In the genomic region with DNA sequence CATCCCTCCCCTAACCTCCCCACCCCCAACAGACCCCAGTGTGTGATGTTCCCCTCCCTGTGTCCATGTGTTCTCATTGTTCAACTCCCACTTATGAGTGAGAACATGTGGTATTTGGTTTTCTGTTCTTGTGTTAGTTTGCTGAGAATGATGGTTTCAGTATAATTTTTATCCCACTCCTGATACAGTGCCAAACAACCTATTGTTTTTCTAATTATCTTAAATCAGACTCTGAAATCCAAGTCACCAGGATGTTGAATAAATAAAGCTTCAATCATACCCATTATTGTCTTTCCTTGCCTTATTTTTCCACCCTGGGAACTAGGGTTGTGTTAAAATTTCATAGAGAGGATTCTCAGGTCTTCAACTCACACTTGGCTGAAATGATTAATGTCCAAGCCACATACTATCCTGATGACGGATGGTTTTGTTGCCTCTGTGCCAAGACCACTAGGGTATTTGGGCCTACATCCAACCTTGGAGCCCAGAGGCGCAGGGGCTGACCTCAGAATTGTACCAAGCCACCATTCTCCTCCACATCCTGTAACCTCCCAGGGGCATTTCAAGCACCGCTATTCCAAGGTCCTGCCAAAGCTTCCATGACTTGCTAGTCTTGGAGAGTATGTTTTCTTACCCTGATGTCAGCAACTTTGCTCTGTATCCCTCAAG, we compare ENCODE assay signal across 15 cellular contexts.
DNase-seq lines count a peak whose midpoint lies in the region; ATAC-seq and TF ChIP-seq lines count a peak whose summit lies in the region.
"Had no signal": no experiment of that assay in that cellular context is flagged by ENCODE, and none has a peak within 500 bp of the region (broad histone marks: within the 10 kb centered on the region; RNA-seq: fewer than 3 reads in every experiment).

No MANE protein-coding gene starts in this region.

- no peak for TF ChIP-seq CTCF in nephron progenitor cell (IDR thresholded peaks at IDR 0.05)

- peak overlapping the region; percentile 97 for H3K27ac Mint-ChIP-seq in nephron progenitor cell
- H3K27ac Mint-ChIP-seq: activated CD8-positive, alpha-beta memory T cell treated with anti-CD3 and anti-CD28 coated beads, Interleukin-2, amount 10 ng/mL, durations not matched to agents 7 days and 5 days had no signal

- H3K27me3 Mint-ChIP-seq in nephron progenitor cell (ENCODE audit: low read depth, poor library complexity): peaks cover 3% of the 10 kb centered on the region
- H3K27me3 Mint-ChIP-seq: activated CD8-positive, alpha-beta memory T cell treated with anti-CD3 and anti-CD28 coated beads, Interleukin-2, amount 10 ng/mL, durations not matched to agents 7 days and 5 days had no signal

- DNase-seq in AG20443 (ENCODE audit: low spot score) (peak; percentile 54), NCI-H69 (lab: John Stamatoyannopoulos, UW) (peak; percentile 25), fibroblast of gingiva (ENCODE audit: low read depth) (peak; percentile 92), nephron progenitor cell (no peak), hepatic stellate cell (ENCODE audit: low spot score) (no peak), retina (no peak), NOMO-1 (lab: John Stamatoyannopoulos, UW; ENCODE audit: unreplicated experiment in 2 of 2) (no peak)
- DNase-seq: activated CD8-positive, alpha-beta memory T cell treated with anti-CD3 and anti-CD28 coated beads, Interleukin-2, amount 10 ng/mL, durations not matched to agents 7 days and 5 days; BE2C; erythroblast; KBM-7; NCI-H2081; T-helper 9 cell had no signal

- H3K4me3 Mint-ChIP-seq in nephron progenitor cell: no peak overlapping the region
- H3K4me3 Mint-ChIP-seq: activated CD8-positive, alpha-beta memory T cell treated with anti-CD3 and anti-CD28 coated beads, Interleukin-2, amount 10 ng/mL, durations not matched to agents 7 days and 5 days had no signal

- H3K4me1 Mint-ChIP-seq in nephron progenitor cell: peaks cover 38% of the 10 kb centered on the region
- H3K4me1 Mint-ChIP-seq: activated CD8-positive, alpha-beta memory T cell treated with anti-CD3 and anti-CD28 coated beads, Interleukin-2, amount 10 ng/mL, durations not matched to agents 7 days and 5 days had no signal

- H3K36me3 Mint-ChIP-seq in nephron progenitor cell (ENCODE audit: low read depth): peaks cover 4% of the 10 kb centered on the region
- H3K36me3 Mint-ChIP-seq: activated CD8-positive, alpha-beta memory T cell treated with anti-CD3 and anti-CD28 coated beads, Interleukin-2, amount 10 ng/mL, durations not matched to agents 7 days and 5 days had no signal

- no peak for ATAC-seq in HG03571 (IDR thresholded peaks at IDR 0.05; ENCODE audit: unreplicated experiment)
- ATAC-seq: activated CD8-positive, alpha-beta memory T cell treated with anti-CD3 and anti-CD28 coated beads, Interleukin-2, amount 10 ng/mL, durations not matched to agents 7 days and 5 days; Panc1 had no signal

- peaks cover under 1% of the 10 kb centered on the region for H3K9me3 Mint-ChIP-seq in nephron progenitor cell

Comparison
In these comparisons a context has a peak if more than half of its experiments do, and no peak if none do; other contexts are left out.
1. DNase-seq: peak in AG20443 (single experiment), NCI-H69 (single experiment) and fibroblast of gingiva (single experiment); none in nephron progenitor cell (single experiment), hepatic stellate cell (single experiment), retina (single experiment) and NOMO-1 (0 of 2).